In the genomic region with DNA sequence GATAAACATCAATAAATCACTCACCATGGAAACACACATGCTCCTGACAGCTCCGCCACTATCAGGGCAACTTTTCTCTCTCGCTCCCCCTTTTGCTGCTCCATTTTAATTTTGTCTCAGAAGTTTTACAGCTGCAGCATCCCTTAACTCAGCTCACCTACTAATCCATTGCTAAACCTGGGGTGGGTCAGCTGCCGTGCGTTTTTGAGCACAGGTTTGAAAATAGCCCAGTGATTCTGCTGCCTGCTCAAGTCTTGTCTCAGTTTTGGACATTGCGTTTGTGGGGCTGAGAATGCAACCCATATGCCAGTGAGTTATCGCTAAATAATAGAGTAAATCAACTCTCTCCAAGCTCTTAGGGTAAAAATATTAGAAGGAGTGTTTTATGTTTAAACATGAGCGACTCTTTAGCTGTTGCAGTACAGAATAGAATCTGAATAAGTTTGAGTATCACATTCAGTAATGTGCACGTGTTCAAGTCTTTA, we compare ENCODE assay signal across 1 cellular context.
TF ChIP-seq lines count a peak whose summit lies in the region.

No MANE protein-coding gene starts in this region.

TF ChIP-seq in IMR-90, 13 proteins besides CTCF, POLR2A, EP300 and RAD21:
- TF ChIP-seq FOS (IDR thresholded peaks at IDR 0.05; ENCODE audit: low read depth, low read length) = no peak
- no peak for TF ChIP-seq SMC3 (IDR thresholded peaks at IDR 0.05; ENCODE audit: low read depth, low read length)
- no peak for TF ChIP-seq MAZ (IDR thresholded peaks at IDR 0.05; ENCODE audit: borderline replicate concordance, low read depth, low read length)
TF ChIP-seq in IMR-90: peak in this region for 0.
